Comparison of ENCODE assay signal across 6 cellular contexts in genomic region chr10:30597433-30597824, GRCh38. TPM values are rescaled to one million over a fixed set of nuclear protein-coding genes. Genes with fewer than 3 reads are reported as not detected.
"Had no signal": no experiment of that assay in that cellular context is flagged by ENCODE, and none has a peak within 500 bp of the region (broad histone marks: within the 10 kb centered on the region; RNA-seq: fewer than 3 reads in every experiment).

No MANE protein-coding gene starts in this region.

RNA-seq across cellular contexts. Expression of gene LYZL2, which starts 32.1 kb away (rescaled TPM):
- total RNA-seq: activated CD8-positive, alpha-beta T cell treated with anti-CD3 and anti-CD28 coated beads, Interleukin-2, amount 10 ng/mL, durations not matched to agents 7 days and 5 days; activated naive CD8-positive, alpha-beta T cell treated with anti-CD3 and anti-CD28 coated beads, Interleukin-2, amount 10 ng/mL, durations not matched to agents 7 days and 5 days; adrenal gland; bronchial epithelial cell; Right ventricle myocardium inferior had no signal
- polyA plus RNA-seq: adrenal gland, SK-N-SH had no signal
